Comparison of ENCODE assay signal across 27 cellular contexts in genomic region chr22:48800036-48800885, GRCh38.
"Had no signal": no experiment of that assay in that cellular context is flagged by ENCODE, and none has a peak within 500 bp of the region (broad histone marks: within the 10 kb centered on the region; RNA-seq: fewer than 3 reads in every experiment).

No MANE protein-coding gene starts in this region.

- H3K4me1 Mint-ChIP-seq: activated naive CD8-positive, alpha-beta T cell treated with anti-CD3 and anti-CD28 coated beads, Interleukin-2, amount 10 ng/mL, durations not matched to agents 7 days and 5 days; central memory CD8-positive, alpha-beta T cell; IgD-negative memory B cell had no signal

- H3K4me3 Mint-ChIP-seq: activated CD8-positive, alpha-beta T cell treated with anti-CD3 and anti-CD28 coated beads, Interleukin-2, amount 10 ng/mL, durations not matched to agents 7 days and 5 days; activated naive CD8-positive, alpha-beta T cell treated with anti-CD3 and anti-CD28 coated beads, Interleukin-2, amount 10 ng/mL, durations not matched to agents 7 days and 5 days; activated T-cell treated with anti-CD3 and anti-CD28 coated beads, Interleukin-2, amount 50 U/mL, for 4 hours; central memory CD8-positive, alpha-beta T cell; WTC11 had no signal

- H3K9me3 Mint-ChIP-seq: activated naive CD8-positive, alpha-beta T cell treated with anti-CD3 and anti-CD28 coated beads, Interleukin-2, amount 10 ng/mL, durations not matched to agents 7 days and 5 days; activated T-cell treated with anti-CD3 and anti-CD28 coated beads, Interleukin-2, amount 50 U/mL, for 4 hours; central memory CD8-positive, alpha-beta T cell; IgD-negative memory B cell; WTC11 had no signal

- H3K27ac ChIP-seq: SJCRH30 had no signal

- H3K4me3 ChIP-seq: SJCRH30 had no signal

- H3K4me1 ChIP-seq: SJCRH30 had no signal

- H3K36me3 ChIP-seq: SJCRH30 had no signal

- ATAC-seq: activated CD8-positive, alpha-beta T cell treated with anti-CD3 and anti-CD28 coated beads, Interleukin-2, amount 10 ng/mL, durations not matched to agents 7 days and 5 days; activated T-cell treated with anti-CD3 and anti-CD28 coated beads, Interleukin-2, amount 50 U/mL, for 4 hours; Panc1; SK-N-SH treated with all-trans-retinoic acid at 6 μM for 48 hours; WTC11 had no signal

- DNase-seq: activated CD4-positive, alpha-beta T cell treated with anti-CD3 and anti-CD28 coated beads for 48 hours; activated CD4-positive, alpha-beta T cell treated with anti-CD3 and anti-CD28 coated beads, Interleukin-2, amount 50 U/mL, for 4 hours; activated CD4-positive, CD25-positive, alpha-beta regulatory T cell treated with anti-CD3 and anti-CD28 coated beads, Interleukin-2, amount 50 U/mL, for 72 hours; activated CD8-positive, alpha-beta T cell treated with anti-CD3 and anti-CD28 coated beads, Interleukin-2, amount 10 ng/mL, durations not matched to agents 7 days and 5 days; activated gamma-delta T cell treated with Interleukin-2 at 50 U/mL for 16 hours; activated naive CD4-positive, alpha-beta T cell treated with anti-CD3 and anti-CD28 coated beads, Interleukin-2, amount 50 U/mL, for 16 hours; activated naive CD8-positive, alpha-beta T cell treated with anti-CD3 and anti-CD28 coated beads, Interleukin-2, amount 10 ng/mL, durations not matched to agents 7 days and 5 days; activated T-cell treated with anti-CD3 and anti-CD28 coated beads, Interleukin-2, amount 50 U/mL, for 4 hours; KG1; NCI-H1048; NCI-H1417; NCI-H1930; NCI-H2171; NCI-H2227 treated with DMSO at 0.1 percent for 48 hours; NCI-H526; NCI-H774; NK-92 treated with Interleukin-12 subunit alpha and Interleukin-12 subunit beta, amount 100 ng/mL, for 24 hours; OCI-M1; Right ventricle myocardium superior; RPMI8226; SJCRH30; SW 1271 had no signal

- H3K27me3 Mint-ChIP-seq: activated naive CD8-positive, alpha-beta T cell treated with anti-CD3 and anti-CD28 coated beads, Interleukin-2, amount 10 ng/mL, durations not matched to agents 7 days and 5 days; central memory CD8-positive, alpha-beta T cell; IgD-negative memory B cell had no signal

- H3K36me3 Mint-ChIP-seq: activated naive CD8-positive, alpha-beta T cell treated with anti-CD3 and anti-CD28 coated beads, Interleukin-2, amount 10 ng/mL, durations not matched to agents 7 days and 5 days; WTC11 had no signal

- H3K9me3 ChIP-seq: SJCRH30 had no signal

- H3K27ac Mint-ChIP-seq: activated CD8-positive, alpha-beta T cell treated with anti-CD3 and anti-CD28 coated beads, Interleukin-2, amount 10 ng/mL, durations not matched to agents 7 days and 5 days; activated naive CD8-positive, alpha-beta T cell treated with anti-CD3 and anti-CD28 coated beads, Interleukin-2, amount 10 ng/mL, durations not matched to agents 7 days and 5 days; IgD-negative memory B cell; WTC11 had no signal
